1 cellular context compared by ENCODE assay signal in the genomic region with DNA sequence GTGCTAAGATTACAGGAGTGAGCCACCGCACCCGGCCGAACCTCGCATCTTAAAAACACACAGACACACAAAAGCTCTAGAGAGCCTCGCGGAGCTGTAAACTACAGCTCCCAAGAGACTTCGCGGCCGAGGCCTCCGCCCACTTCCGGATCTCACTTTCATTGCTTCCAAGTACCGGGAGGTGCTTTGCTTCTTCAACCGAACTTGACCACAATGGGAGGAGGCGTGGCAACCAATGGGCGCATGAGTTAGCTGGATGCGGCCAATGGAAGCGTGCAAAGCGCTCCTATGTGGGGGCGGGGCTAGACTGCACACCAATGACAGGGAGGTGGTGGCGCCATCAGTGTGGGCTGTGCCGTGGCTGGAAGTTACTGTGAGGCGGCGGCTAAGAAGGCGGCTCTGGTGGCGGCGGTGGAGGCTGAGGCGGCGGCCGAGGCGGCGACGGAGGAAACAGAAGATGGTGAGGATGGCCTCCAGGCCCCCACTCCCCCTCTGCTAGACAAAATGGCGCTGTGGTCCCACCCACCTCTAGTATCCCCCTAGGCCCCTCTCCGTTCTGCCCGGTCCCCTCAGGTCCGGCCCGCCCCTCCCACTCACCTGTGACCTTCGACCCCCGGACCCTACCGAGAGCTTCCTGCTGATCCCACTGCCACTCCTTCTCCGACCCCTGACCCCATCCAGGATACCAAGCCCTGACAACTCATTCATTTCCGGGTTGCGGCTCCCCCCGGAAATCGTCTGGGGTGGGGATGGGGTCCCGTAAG.
TF ChIP-seq lines count a peak whose summit lies in the region.

A gene (plus strand): TSS at position 366 of the 764 bp plus-strand sequence. CDS start 92 bp downstream, at position 458.

TF ChIP-seq in A549, 52 proteins besides CTCF, POLR2A, EP300 and RAD21 (continued from another document):
- TF ChIP-seq, protein P1, sequence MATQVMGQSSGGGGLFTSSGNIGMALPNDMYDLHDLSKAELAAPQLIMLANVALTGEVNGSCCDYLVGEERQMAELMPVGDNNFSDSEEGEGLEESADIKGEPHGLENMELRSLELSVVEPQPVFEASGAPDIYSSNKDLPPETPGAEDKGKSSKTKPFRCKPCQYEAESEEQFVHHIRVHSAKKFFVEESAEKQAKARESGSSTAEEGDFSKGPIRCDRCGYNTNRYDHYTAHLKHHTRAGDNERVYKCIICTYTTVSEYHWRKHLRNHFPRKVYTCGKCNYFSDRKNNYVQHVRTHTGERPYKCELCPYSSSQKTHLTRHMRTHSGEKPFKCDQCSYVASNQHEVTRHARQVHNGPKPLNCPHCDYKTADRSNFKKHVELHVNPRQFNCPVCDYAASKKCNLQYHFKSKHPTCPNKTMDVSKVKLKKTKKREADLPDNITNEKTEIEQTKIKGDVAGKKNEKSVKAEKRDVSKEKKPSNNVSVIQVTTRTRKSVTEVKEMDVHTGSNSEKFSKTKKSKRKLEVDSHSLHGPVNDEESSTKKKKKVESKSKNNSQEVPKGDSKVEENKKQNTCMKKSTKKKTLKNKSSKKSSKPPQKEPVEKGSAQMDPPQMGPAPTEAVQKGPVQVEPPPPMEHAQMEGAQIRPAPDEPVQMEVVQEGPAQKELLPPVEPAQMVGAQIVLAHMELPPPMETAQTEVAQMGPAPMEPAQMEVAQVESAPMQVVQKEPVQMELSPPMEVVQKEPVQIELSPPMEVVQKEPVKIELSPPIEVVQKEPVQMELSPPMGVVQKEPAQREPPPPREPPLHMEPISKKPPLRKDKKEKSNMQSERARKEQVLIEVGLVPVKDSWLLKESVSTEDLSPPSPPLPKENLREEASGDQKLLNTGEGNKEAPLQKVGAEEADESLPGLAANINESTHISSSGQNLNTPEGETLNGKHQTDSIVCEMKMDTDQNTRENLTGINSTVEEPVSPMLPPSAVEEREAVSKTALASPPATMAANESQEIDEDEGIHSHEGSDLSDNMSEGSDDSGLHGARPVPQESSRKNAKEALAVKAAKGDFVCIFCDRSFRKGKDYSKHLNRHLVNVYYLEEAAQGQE (IDR thresholded peaks at IDR 0.05) = no peak
- TF ChIP-seq, protein P2, sequence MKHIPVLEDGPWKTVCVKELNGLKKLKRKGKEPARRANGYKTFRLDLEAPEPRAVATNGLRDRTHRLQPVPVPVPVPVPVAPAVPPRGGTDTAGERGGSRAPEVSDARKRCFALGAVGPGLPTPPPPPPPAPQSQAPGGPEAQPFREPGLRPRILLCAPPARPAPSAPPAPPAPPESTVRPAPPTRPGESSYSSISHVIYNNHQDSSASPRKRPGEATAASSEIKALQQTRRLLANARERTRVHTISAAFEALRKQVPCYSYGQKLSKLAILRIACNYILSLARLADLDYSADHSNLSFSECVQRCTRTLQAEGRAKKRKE (CRISPR knock-in tag; IDR thresholded peaks at IDR 0.05; ENCODE audit: low read depth) = no peak
- TF ChIP-seq MYC (IDR thresholded peaks at IDR 0.05; ENCODE audit: borderline replicate concordance, low read length) (no peak), NPAS2 (CRISPR knock-in tag; IDR thresholded peaks at IDR 0.05; ENCODE audit: borderline replicate concordance) (no peak), KDM5A (IDR thresholded peaks at IDR 0.05) (peak; percentile 58; the same call in 1 of the 2 replicates), ESRRA (IDR thresholded peaks at IDR 0.05; ENCODE audit: borderline replicate concordance, low read length) (no peak)
- TF ChIP-seq, protein P3, sequence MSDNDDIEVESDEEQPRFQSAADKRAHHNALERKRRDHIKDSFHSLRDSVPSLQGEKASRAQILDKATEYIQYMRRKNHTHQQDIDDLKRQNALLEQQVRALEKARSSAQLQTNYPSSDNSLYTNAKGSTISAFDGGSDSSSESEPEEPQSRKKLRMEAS (IDR thresholded peaks at IDR 0.05) = 0 out of 2 replicates have a peak, but pooled peaks have one; percentile 20
- TF ChIP-seq, protein P4, sequence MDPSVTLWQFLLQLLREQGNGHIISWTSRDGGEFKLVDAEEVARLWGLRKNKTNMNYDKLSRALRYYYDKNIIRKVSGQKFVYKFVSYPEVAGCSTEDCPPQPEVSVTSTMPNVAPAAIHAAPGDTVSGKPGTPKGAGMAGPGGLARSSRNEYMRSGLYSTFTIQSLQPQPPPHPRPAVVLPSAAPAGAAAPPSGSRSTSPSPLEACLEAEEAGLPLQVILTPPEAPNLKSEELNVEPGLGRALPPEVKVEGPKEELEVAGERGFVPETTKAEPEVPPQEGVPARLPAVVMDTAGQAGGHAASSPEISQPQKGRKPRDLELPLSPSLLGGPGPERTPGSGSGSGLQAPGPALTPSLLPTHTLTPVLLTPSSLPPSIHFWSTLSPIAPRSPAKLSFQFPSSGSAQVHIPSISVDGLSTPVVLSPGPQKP (IDR thresholded peaks at IDR 0.05; ENCODE audit: low read depth, low read length) = no peak
